ENCODE assay signal across 16 cellular contexts in the genomic region with DNA sequence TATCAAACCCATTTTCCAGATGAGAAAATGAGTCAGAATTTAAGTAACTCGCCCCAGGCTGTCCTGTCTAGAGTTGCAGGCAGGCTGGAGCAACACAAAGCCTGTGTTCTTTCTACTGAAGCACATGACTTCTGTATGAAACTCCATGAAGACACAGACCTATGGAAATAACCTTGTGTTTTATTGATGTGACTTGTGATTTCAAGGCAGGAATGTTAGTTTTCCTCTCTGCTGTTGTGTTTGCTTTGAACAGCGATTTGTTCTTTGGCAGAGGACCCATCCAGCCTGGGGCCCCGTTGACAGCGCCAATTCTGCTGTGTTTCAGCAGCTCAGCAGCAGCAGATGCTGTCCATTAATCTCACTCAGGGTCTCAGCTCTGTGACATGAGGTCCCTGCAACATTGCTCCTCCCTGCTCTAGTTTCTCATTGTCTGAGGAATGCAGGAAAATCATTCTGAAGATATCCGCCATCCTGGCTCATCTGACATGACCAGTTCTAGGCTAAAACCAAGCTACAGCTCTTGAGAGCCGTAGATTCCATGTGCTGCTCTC.
DNase-seq lines count a peak whose midpoint lies in the region; ATAC-seq, FAIRE-seq and TF ChIP-seq lines count a peak whose summit lies in the region.
"Had no signal": no experiment of that assay in that cellular context is flagged by ENCODE, and none has a peak within 500 bp of the region (broad histone marks: within the 10 kb centered on the region; RNA-seq: fewer than 3 reads in every experiment).

No MANE protein-coding gene starts in this region.

- H3K4me2 ChIP-seq in mesenchymal stem cell (ENCODE audit: low read length, poor library complexity, severe bottlenecking) = no peak overlapping the region
- H3K4me2 ChIP-seq: smooth muscle cell had no signal

- H3K4me3 Mint-ChIP-seq in endodermal cell = no peak overlapping the region
- no peak overlapping the region for H3K4me3 Mint-ChIP-seq in T-helper 17 cell
- H3K4me3 Mint-ChIP-seq: activated naive CD8-positive, alpha-beta T cell treated with anti-CD3 and anti-CD28 coated beads, Interleukin-2, amount 10 ng/mL, durations not matched to agents 7 days and 5 days; activated T-cell treated with anti-CD3 and anti-CD28 coated beads, Interleukin-2, amount 50 U/mL, for 24 hours; T-helper 2 cell treated with Interferon-gamma antibody and Interleukin-4, amounts not matched to agents 5 μg/mL and 100 μg/mL, for 36 hours had no signal

- no peak overlapping the region for H4K8ac ChIP-seq in mesenchymal stem cell (ENCODE audit: low read length)

- H3K27me3 ChIP-seq in BE2C (no peaks in the 10 kb centered on the region), endodermal cell (ENCODE audit: control insufficient read depth, insufficient read depth, low read length, poor library complexity, severe bottlenecking) (no peaks in the 10 kb centered on the region), mesenchymal stem cell (ENCODE audit: control insufficient read depth in 1 of 2, insufficient read depth in 1 of 2, low read length in 2 of 2) (no peaks in the 10 kb centered on the region)
- H3K27me3 ChIP-seq: MG63 had no signal

- TF ChIP-seq CTCF in BE2C (IDR thresholded peaks at IDR 0.05; ENCODE audit: low read depth, low read length) (no peak), endodermal cell (conservative IDR thresholded peaks at IDR 0.05) (no peak), D721Med (IDR thresholded peaks at IDR 0.05; ENCODE audit: insufficient read depth, missing control alignments) (no peak)

- H3K4me1 ChIP-seq in BE2C (peaks cover 6% of the 10 kb centered on the region; the same call in 1 of the 2 replicates), endodermal cell (ENCODE audit: control insufficient read depth, insufficient read depth, low read length) (no peaks in the 10 kb centered on the region), mesenchymal stem cell (ENCODE audit: control insufficient read depth, insufficient read depth, low read depth, low read length) (peaks cover 1% of the 10 kb centered on the region)

- no peak overlapping the region for H3K18ac ChIP-seq in mesenchymal stem cell (ENCODE audit: low read depth in 1 of 2, low read length in 2 of 2)

- H2BK12ac ChIP-seq in mesenchymal stem cell (ENCODE audit: low read length in 2 of 2) = no peak overlapping the region

- no peak overlapping the region for H2AK5ac ChIP-seq in mesenchymal stem cell (ENCODE audit: low read length, severe bottlenecking)

- no peak overlapping the region for H4K91ac ChIP-seq in mesenchymal stem cell (ENCODE audit: low read length)

- no peak overlapping the region for H3K4me3 ChIP-seq in BE2C (ENCODE audit: low read depth, low read length)
- no peak overlapping the region for H3K4me3 ChIP-seq in endodermal cell (ENCODE audit: low read length)
- H3K4me3 ChIP-seq in mesenchymal stem cell (ENCODE audit: insufficient read depth in 1 of 2, low read depth in 1 of 2, low read length in 2 of 2) = no peak overlapping the region
- H3K4me3 ChIP-seq: MG63, smooth muscle cell had no signal

- H3K14ac ChIP-seq in mesenchymal stem cell (ENCODE audit: low read length in 2 of 2) = no peak overlapping the region

- no peak overlapping the region for H3K4ac ChIP-seq in mesenchymal stem cell (ENCODE audit: low read depth in 1 of 2, low read length in 2 of 2)

- H2AFZ ChIP-seq in mesenchymal stem cell (ENCODE audit: low read depth, low read length) = no peak overlapping the region

- no peak overlapping the region for H3K9ac ChIP-seq in endodermal cell (ENCODE audit: extremely low read depth, low read length, poor library complexity, severe bottlenecking)
- no peak overlapping the region for H3K9ac ChIP-seq in mesenchymal stem cell (ENCODE audit: low read length)

- peaks cover 6% of the 10 kb centered on the region for H3K79me1 ChIP-seq in mesenchymal stem cell (replicated peaks; ENCODE audit: low read length, poor library complexity, severe bottlenecking)

- H2BK5ac ChIP-seq in mesenchymal stem cell (ENCODE audit: low read depth, low read length, poor library complexity, severe bottlenecking) = no peak overlapping the region

- ATAC-seq in HG02938 (IDR thresholded peaks at IDR 0.05; ENCODE audit: unreplicated experiment) = no peak
- ATAC-seq in T-helper 17 cell = no peak

- H3K4me1 Mint-ChIP-seq in endodermal cell = peaks cover 4% of the 10 kb centered on the region
- no peaks in the 10 kb centered on the region for H3K4me1 Mint-ChIP-seq in T-helper 17 cell
- H3K4me1 Mint-ChIP-seq: activated naive CD8-positive, alpha-beta T cell treated with anti-CD3 and anti-CD28 coated beads, Interleukin-2, amount 10 ng/mL, durations not matched to agents 7 days and 5 days had no signal

- H3K27ac Mint-ChIP-seq in endodermal cell (no peak overlapping the region), T-helper 17 cell (no peak overlapping the region)
- H3K27ac Mint-ChIP-seq: activated naive CD8-positive, alpha-beta T cell treated with anti-CD3 and anti-CD28 coated beads, Interleukin-2, amount 10 ng/mL, durations not matched to agents 7 days and 5 days; activated T-cell treated with anti-CD3 and anti-CD28 coated beads, Interleukin-2, amount 50 U/mL, for 24 hours; T-helper 2 cell treated with Interferon-gamma antibody and Interleukin-4, amounts not matched to agents 5 μg/mL and 100 μg/mL, for 36 hours had no signal

- 89 to 92% methylated on average over 5 to 6 of the region's 6 CpGs for WGBS in endodermal cell (ENCODE audit: insufficient coverage in 1 of 2, insufficient read length in 1 of 2), 2 experiments
- 53% methylated on average over 6 of the region's 6 CpGs for WGBS in mesenchymal stem cell

- H2BK15ac ChIP-seq in mesenchymal stem cell (ENCODE audit: low read depth, poor library complexity, severe bottlenecking) = no peak overlapping the region

- peak overlapping the region; percentile 36 for H3K27ac ChIP-seq in endodermal cell (ENCODE audit: low read depth, low read length)
- H3K27ac ChIP-seq in mesenchymal stem cell (ENCODE audit: low read length, poor library complexity, severe bottlenecking) = no peak overlapping the region

- no peaks in the 10 kb centered on the region for H3K9me3 ChIP-seq in BE2C
- H3K9me3 ChIP-seq in endodermal cell (ENCODE audit: control insufficient read depth, low read length) = no peaks in the 10 kb centered on the region
- H3K9me3 ChIP-seq in mesenchymal stem cell (ENCODE audit: control insufficient read depth, low read length) = no peaks in the 10 kb centered on the region
- H3K9me3 ChIP-seq in T-helper 17 cell (ENCODE audit: control insufficient read depth, low read length, poor library complexity, severe bottlenecking) = no peaks in the 10 kb centered on the region
- H3K9me3 ChIP-seq: MG63 had no signal

- FAIRE-seq in D721Med (lab: Jason Lieb, UNC) = no peak

- H3K27me3 Mint-ChIP-seq in endodermal cell (ENCODE audit: insufficient read depth) = no peaks in the 10 kb centered on the region
- no peaks in the 10 kb centered on the region for H3K27me3 Mint-ChIP-seq in T-helper 17 cell
- H3K27me3 Mint-ChIP-seq: activated naive CD8-positive, alpha-beta T cell treated with anti-CD3 and anti-CD28 coated beads, Interleukin-2, amount 10 ng/mL, durations not matched to agents 7 days and 5 days; activated T-cell treated with anti-CD3 and anti-CD28 coated beads, Interleukin-2, amount 50 U/mL, for 24 hours had no signal

- H3K36me3 Mint-ChIP-seq in endodermal cell (ENCODE audit: low read depth) (peaks cover 21% of the 10 kb centered on the region), T-helper 17 cell (ENCODE audit: low read depth) (peaks cover 2% of the 10 kb centered on the region)
- H3K36me3 Mint-ChIP-seq: activated naive CD8-positive, alpha-beta T cell treated with anti-CD3 and anti-CD28 coated beads, Interleukin-2, amount 10 ng/mL, durations not matched to agents 7 days and 5 days had no signal

- H3K9me3 Mint-ChIP-seq in endodermal cell = no peaks in the 10 kb centered on the region
- H3K9me3 Mint-ChIP-seq: activated T-cell treated with anti-CD3 and anti-CD28 coated beads, Interleukin-2, amount 50 U/mL, for 24 hours; T-helper 2 cell treated with Interferon-gamma antibody and Interleukin-4, amounts not matched to agents 5 μg/mL and 100 μg/mL, for 36 hours had no signal

- no peak overlapping the region for H3K23ac ChIP-seq in mesenchymal stem cell (ENCODE audit: low read length in 2 of 2)

- H3K36me3 ChIP-seq in BE2C (no peaks in the 10 kb centered on the region), endodermal cell (ENCODE audit: control insufficient read depth, insufficient read depth, low read length) (peaks cover 9% of the 10 kb centered on the region), mesenchymal stem cell (ENCODE audit: control insufficient read depth in 1 of 2, insufficient read depth in 2 of 2, low read depth in 1 of 2, low read length in 2 of 2) (peaks cover 21 to 28% of the 10 kb centered on the region in 2 experiments)
- H3K36me3 ChIP-seq: MG63 had no signal

- no peak overlapping the region for H2BK120ac ChIP-seq in mesenchymal stem cell (ENCODE audit: low read depth, low read length)

- peak; percentile 38 for DNase-seq in BE2C
- DNase-seq in NCI-H1694 treated with DMSO at 0.1 percent for 48 hours (lab: John Stamatoyannopoulos, UW) = peak; percentile 72
- DNase-seq in endodermal cell = no peak
- DNase-seq in mesenchymal stem cell = peak; percentile 12
- no peak for DNase-seq in D721Med (ENCODE audit: insufficient read length, low spot score)
- DNase-seq in T-helper 17 cell = no peak
- no peak for DNase-seq in NCI-H2107 (lab: John Stamatoyannopoulos, UW)
- DNase-seq: activated CD4-positive, alpha-beta T cell treated with anti-CD3 and anti-CD28 coated beads for 48 hours; activated naive CD8-positive, alpha-beta T cell treated with anti-CD3 and anti-CD28 coated beads, Interleukin-2, amount 10 ng/mL, durations not matched to agents 7 days and 5 days; activated T-cell treated with anti-CD3 and anti-CD28 coated beads, Interleukin-2, amount 50 U/mL, for 24 hours; mesendoderm; MG63; nucleus accumbens had no signal

Comparison
In these comparisons a context has a peak if more than half of its experiments do, and no peak if none do; other contexts are left out.
1. DNase-seq: peak in BE2C (single experiment), NCI-H1694 treated with DMSO at 0.1 percent for 48 hours (single experiment) and mesenchymal stem cell (single experiment); none in endodermal cell (single experiment), D721Med (single experiment), T-helper 17 cell (0 of 3) and NCI-H2107 (single experiment).